1 cellular context compared by ENCODE assay signal in the genomic region with DNA sequence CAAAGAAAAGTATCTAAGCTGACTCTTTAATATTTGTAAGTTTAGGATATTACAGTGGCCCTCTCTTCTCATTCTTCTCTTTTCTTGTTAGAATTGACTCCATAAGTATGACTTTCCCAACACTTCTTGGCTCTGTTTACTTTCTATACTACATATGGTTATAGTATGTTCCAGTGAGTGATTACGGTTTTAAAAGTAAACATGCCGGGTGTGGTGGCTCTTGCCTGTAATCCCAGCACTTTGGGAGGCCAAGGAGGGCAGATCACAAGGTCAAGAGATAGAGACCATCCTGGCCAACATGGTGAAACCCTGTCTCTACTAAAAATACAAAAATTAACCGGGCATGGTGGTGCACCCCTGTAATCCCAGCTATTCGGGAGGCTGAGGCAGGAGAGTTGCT.
TF ChIP-seq lines count a peak whose summit lies in the region.
"Not testable (repeated sequence)": the region's sequence is repeated elsewhere in the genome, so short reads cannot be mapped to it uniquely, and the experiment has no call there.

No MANE protein-coding gene starts in this region.

TF ChIP-seq in K562, 482 proteins besides CTCF, POLR2A, EP300 and RAD21:
- 0 out of 2 replicates have a peak, but pooled peaks have one; percentile 12 for TF ChIP-seq DPF2 (IDR thresholded peaks at IDR 0.05)
- TF ChIP-seq FOXA3 (CRISPR knock-in tag; conservative IDR thresholded peaks at IDR 0.05 in 1 of 2, IDR thresholded peaks at IDR 0.05 in 1 of 2), result peak in 1 of 2 experiments; percentile 90; a peak in 2 of 4 replicates
- 0 out of 2 replicates have a peak, but pooled peaks have one; percentile 30 for TF ChIP-seq BCOR (IDR thresholded peaks at IDR 0.05)
- TF ChIP-seq HDAC1 (IDR thresholded peaks at IDR 0.05), result peak in 1 of 2 experiments; percentile 33; a peak in 1 of 4 replicates
- peak; percentile 33; the same call in 1 of the 2 replicates for TF ChIP-seq SP1 (CRISPR knock-in tag; IDR thresholded peaks at IDR 0.05)
- TF ChIP-seq ARID1B (IDR thresholded peaks at IDR 0.05), result peak; percentile 39; the same call in 1 of the 2 replicates
- peak; percentile 64 to 76; a peak in 2 of 4 replicates for TF ChIP-seq FOXK2 (conservative IDR thresholded peaks at IDR 0.05 in 1 of 2, IDR thresholded peaks at IDR 0.05 in 1 of 2; ENCODE audit: low read depth in 2 of 2)
- 0 out of 2 replicates have a peak, but pooled peaks have one; percentile 19 for TF ChIP-seq FOXJ2 (tag; IDR thresholded peaks at IDR 0.05)
- TF ChIP-seq FOXA1 (IDR thresholded peaks at IDR 0.05; ENCODE audit: borderline replicate concordance), result peak; percentile 42; the same call in 1 of the 2 replicates
- TF ChIP-seq FOXM1 (IDR thresholded peaks at IDR 0.05; ENCODE audit: low read depth), result peak; percentile 63; the same call in 1 of the 2 replicates
- TF ChIP-seq FOXM1 (CRISPR knock-in tag; IDR thresholded peaks at IDR 0.05; ENCODE audit: low read depth), result not testable (repeated sequence)
- TF ChIP-seq ESRRA (IDR thresholded peaks at IDR 0.05; ENCODE audit: borderline replicate concordance, low read depth), result peak; percentile 76
- TF ChIP-seq TRIM24 (IDR thresholded peaks at IDR 0.05), result peak in 1 of 2 experiments; percentile 35; a peak in 1 of 4 replicates
- TF ChIP-seq KDM1A (IDR thresholded peaks at IDR 0.05), result peak in 1 of 2 experiments; percentile 25; a peak in 1 of 4 replicates
